ENCODE assay signal across 8 cellular contexts in the genomic region with DNA sequence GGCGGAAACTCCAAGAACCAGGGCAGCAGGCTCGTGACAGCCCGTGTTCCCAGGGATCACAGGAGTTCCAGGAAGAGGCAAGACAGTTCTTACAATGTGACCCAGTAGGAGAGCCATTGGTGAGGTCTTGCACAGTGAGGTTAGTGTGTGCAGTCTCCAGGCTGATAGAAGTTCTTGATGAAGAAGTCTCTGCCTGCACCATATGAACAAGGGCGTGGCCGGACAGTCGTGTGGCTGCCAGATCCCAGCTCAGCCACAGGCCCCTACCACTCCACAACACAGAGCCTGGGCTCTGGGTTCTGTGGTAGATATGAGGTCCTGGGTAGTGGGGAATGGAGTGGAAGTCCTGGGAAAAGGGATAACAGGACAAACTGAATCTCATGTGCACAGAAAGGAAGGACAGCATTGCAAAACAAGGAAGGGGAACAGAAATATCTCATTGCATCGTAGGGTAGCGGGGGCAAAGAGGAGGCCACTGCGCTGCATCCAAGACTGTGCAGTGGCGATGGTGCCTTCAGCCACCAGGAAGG.
DNase-seq lines count a peak whose midpoint lies in the region; TF ChIP-seq lines count a peak whose summit lies in the region.

No MANE protein-coding gene starts in this region.

- H3K9me3 ChIP-seq in HUES6 (ENCODE audit: control insufficient read depth, insufficient read depth, low read depth, low read length) (peaks cover 5% of the 10 kb centered on the region; the same call in 1 of the 2 replicates), muscle layer of colon (ENCODE audit: low read length) (no peaks in the 10 kb centered on the region)

- WGBS in urinary bladder = 21% methylated on average over 10 of the region's 10 CpGs

- H3K36me3 ChIP-seq in HUES6 (ENCODE audit: control insufficient read depth, insufficient read depth, low read length) (no peaks in the 10 kb centered on the region), muscle layer of colon (ENCODE audit: insufficient read depth, low read length) (no peaks in the 10 kb centered on the region), urinary bladder (ENCODE audit: insufficient read depth) (no peaks in the 10 kb centered on the region)

- DNase-seq in NCI-H510A treated with DMSO at 0.1 percent for 48 hours (lab: John Stamatoyannopoulos, UW) = peak; percentile 0
- no peak for DNase-seq in NCI-H510A (lab: John Stamatoyannopoulos, UW)
- DNase-seq in erythroblast (lab: John Stamatoyannopoulos, UW) = peak; percentile 65 to 83
- DNase-seq in NCI-H2107 treated with DMSO at 0.1 percent for 48 hours (lab: John Stamatoyannopoulos, UW; ENCODE audit: unreplicated experiment) = no peak

- no peak for TF ChIP-seq CTCF in WI38 (IDR thresholded peaks at IDR 0.05; ENCODE audit: low read depth, low read length)

- H3K27ac ChIP-seq in HUES6 (ENCODE audit: low read depth, low read length) = peak overlapping the region; percentile 61; the same call in 1 of the 2 replicates
- peak overlapping the region; percentile 97 for H3K27ac ChIP-seq in muscle layer of colon (ENCODE audit: low read depth, low read length)
- H3K27ac ChIP-seq in urinary bladder (ENCODE audit: low read depth) = peak overlapping the region; percentile 69

- TF ChIP-seq POLR2A in erythroblast (IDR thresholded peaks at IDR 0.05; ENCODE audit: low read length) = no peak

- H3K27me3 ChIP-seq in HUES6 (ENCODE audit: control insufficient read depth, insufficient read depth, low read length) (no peaks in the 10 kb centered on the region), muscle layer of colon (ENCODE audit: control insufficient read depth in 1 of 2, insufficient read depth in 2 of 2, low read length in 2 of 2) (no peaks in the 10 kb centered on the region)

- H3K9ac ChIP-seq in HUES6 (ENCODE audit: low read length) (peak overlapping the region; percentile 73), muscle layer of colon (ENCODE audit: low read length) (peak overlapping the region; percentile 29)

- H3K4me3 ChIP-seq in HUES6 (ENCODE audit: low read depth, low read length) (peak overlapping the region; percentile 72), WI38 (ENCODE audit: low read depth, low read length) (peak overlapping the region; percentile 67), muscle layer of colon (ENCODE audit: low read depth in 1 of 2, low read length in 2 of 2) (peak overlapping the region; percentile 61 to 95), urinary bladder (ENCODE audit: low read depth, low read length) (peak overlapping the region; percentile 57)

- H3K4me1 ChIP-seq in HUES6 (ENCODE audit: control insufficient read depth, insufficient read depth, low read length) = peaks cover 6% of the 10 kb centered on the region; the same call in 1 of the 2 replicates
- H3K4me1 ChIP-seq in muscle layer of colon (ENCODE audit: insufficient read depth, low read length) = peaks cover 14% of the 10 kb centered on the region
- no peaks in the 10 kb centered on the region for H3K4me1 ChIP-seq in urinary bladder (ENCODE audit: insufficient read depth)

Comparison
In these comparisons a context has a peak if more than half of its experiments do, and no peak if none do; other contexts are left out.
1. DNase-seq: peak in NCI-H510A treated with DMSO at 0.1 percent for 48 hours (single experiment) and erythroblast (2 of 2); none in NCI-H510A (single experiment) and NCI-H2107 treated with DMSO at 0.1 percent for 48 hours (single experiment).
2. Peak in every context shown above with its lines, with median percentiles within 50 percentile points of each other: H3K27ac ChIP-seq and H3K4me3 ChIP-seq.